Comparison of ENCODE assay signal across 2 cellular contexts in genomic region chr12:42575717-42576116, GRCh38.
TF ChIP-seq lines count a peak whose summit lies in the region.

No MANE protein-coding gene starts in this region.

TF ChIP-seq in SK-N-SH treated with all-trans-retinoic acid at 6 μM for 48 hours, 23 proteins besides CTCF, POLR2A, EP300 and RAD21 (continued from another document):
- TF ChIP-seq ZFP3 (CRISPR knock-in tag; IDR thresholded peaks at IDR 0.05): peak; percentile 90

TF ChIP-seq in SK-N-SH, 30 proteins besides CTCF, POLR2A, EP300 and RAD21 (continued from another document):
- no peak for TF ChIP-seq REST (IDR thresholded peaks at IDR 0.05; ENCODE audit: low read depth, low read length)
- no peak for TF ChIP-seq PBX3 (IDR thresholded peaks at IDR 0.05)
